Comparison of ENCODE assay signal across 8 cellular contexts in the genomic region with DNA sequence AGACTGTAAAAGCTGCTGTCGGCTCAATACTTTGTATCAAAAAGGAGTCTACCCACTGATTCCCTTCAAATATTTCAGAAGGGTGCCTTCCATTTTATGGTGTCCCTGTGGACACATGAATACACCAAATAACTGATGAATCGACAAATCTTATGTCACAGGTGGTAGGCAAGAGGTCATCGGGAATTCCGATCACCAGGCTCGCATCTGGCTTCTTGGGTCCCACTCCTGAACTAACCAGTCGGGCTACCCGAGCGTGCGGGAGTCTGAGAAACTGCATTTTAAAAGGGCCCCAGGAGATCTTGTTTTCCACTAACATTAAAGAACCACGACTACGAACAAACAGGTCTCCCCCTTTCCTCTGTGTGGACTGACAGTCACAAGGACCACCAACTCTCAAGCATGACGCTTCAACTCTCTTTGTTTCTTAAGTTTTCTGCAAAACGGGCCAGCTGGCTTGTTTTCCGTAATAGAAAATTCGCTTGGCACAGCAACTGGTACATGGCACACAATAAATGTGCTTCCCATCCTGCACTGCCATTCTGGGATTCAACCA. TPM values are rescaled to one million over a fixed set of nuclear protein-coding genes. Genes with fewer than 3 reads are reported as not detected.
DNase-seq lines count a peak whose midpoint lies in the region; TF ChIP-seq lines count a peak whose summit lies in the region.

No MANE protein-coding gene starts in this region.

- H3K4me1 ChIP-seq in colonic mucosa: peaks cover 4% of the 10 kb centered on the region

- CTCF ChIA-PET in BJ (lab: Yijun Ruan, JAX): interaction anchor here (1.2 to 2.2 kb wide), 2 partner anchors 14 to 93 kb away, joined by 3 to 6 read pairs; no protein-coding TSS in a partner anchor
- CTCF ChIA-PET in HEK293T (lab: Yijun Ruan, JAX): no interaction called here

- no peaks in the 10 kb centered on the region for H3K27me3 Mint-ChIP-seq in nephron (ENCODE audit: low read depth)

- intact Hi-C loops in colonic mucosa (cut with DNase I): loop anchor here (10.0 kb wide), 1 partner anchor 250 kb away; the partner anchor contains the start of gene HERPUD1

- H3K36me3 ChIP-seq in BJ (ENCODE audit: control insufficient read depth, insufficient read depth, low read length) (no peaks in the 10 kb centered on the region; the same call in 1 of the 2 replicates), KOPT-K1 (ENCODE audit: insufficient read depth, low read length) (peaks cover 9% of the 10 kb centered on the region), colonic mucosa (no peaks in the 10 kb centered on the region)

- POLR2A ChIA-PET in BJ (lab: Charles Lee): no interaction called here
- POLR2A ChIA-PET in HEK293T (lab: Yijun Ruan, JAX): interaction anchor here (1.4 to 1.9 kb wide), 3 partner anchors 10 to 80 kb away, joined by 3 to 5 read pairs (median 5); no protein-coding TSS in a partner anchor

- H3K36me3 Mint-ChIP-seq in nephron (ENCODE audit: low read depth): no peaks in the 10 kb centered on the region

- TF ChIP-seq CTCF in BJ (IDR thresholded peaks at IDR 0.05; ENCODE audit: insufficient read depth, low read depth, low read length) (no peak), colonic mucosa (IDR thresholded peaks at IDR 0.05) (no peak), nephron (IDR thresholded peaks at IDR 0.05; ENCODE audit: unreplicated experiment in 3 of 3) (no peak)

- peaks cover 2% of the 10 kb centered on the region for H3K9me3 Mint-ChIP-seq in nephron

- peak overlapping the region; percentile 89 to 95 for H3K9ac ChIP-seq in colonic mucosa (ENCODE audit: low read depth in 2 of 2, low read length in 2 of 2)

- peaks cover 41% of the 10 kb centered on the region for H3K4me1 Mint-ChIP-seq in nephron

- no peaks in the 10 kb centered on the region for H3K27me3 ChIP-seq in BJ (ENCODE audit: control insufficient read depth, insufficient read depth, low read length)
- no peaks in the 10 kb centered on the region for H3K27me3 ChIP-seq in colonic mucosa

- peak overlapping the region; percentile 89 to 98 (median 98) for H3K27ac Mint-ChIP-seq in nephron

- H3K4me3 Mint-ChIP-seq in nephron: peak overlapping the region; percentile 98 to 99 (median 99)

- DNase-seq in BJ (ENCODE audit: low read depth) (no peak), colonic mucosa (no peak), G401 (ENCODE audit: low spot score) (no peak), inferior parietal cortex (ENCODE audit: extremely low spot score) (no peak), HEK293T (ENCODE audit: extremely low spot score) (no peak), OCI-M1 (lab: John Stamatoyannopoulos, UW) (no peak)

- H3K4me3 ChIP-seq in BJ (ENCODE audit: low read depth, low read length) (peak overlapping the region; percentile 83), colonic mucosa (peak overlapping the region; percentile 95)

- H3K9me3 ChIP-seq in KOPT-K1 (ENCODE audit: insufficient read depth, low read length, poor library complexity, severe bottlenecking) (no peaks in the 10 kb centered on the region), colonic mucosa (no peaks in the 10 kb centered on the region)

- in situ Hi-C loops in G401 (cut with HindIII; ENCODE audit: low sequenced_read_pairs): no loop called here

- H3K27ac ChIP-seq in KOPT-K1 (ENCODE audit: low read depth, low read length, poor library complexity, severe bottlenecking) (peak overlapping the region; percentile 81), colonic mucosa (peak overlapping the region; percentile 88)

TF ChIP-seq in HEK293T, 16 proteins besides CTCF, POLR2A, EP300 and RAD21:
- TF ChIP-seq CTBP1 (IDR thresholded peaks at IDR 0.05; ENCODE audit: borderline replicate concordance) (no peak), FOXA1 (IDR thresholded peaks at IDR 0.05) (no peak), FOXM1 (IDR thresholded peaks at IDR 0.05; ENCODE audit: borderline replicate concordance) (no peak), ELF4 (IDR thresholded peaks at IDR 0.05) (no peak), TARDBP (IDR thresholded peaks at IDR 0.05) (no peak), ZNF384 (IDR thresholded peaks at IDR 0.05) (no peak), SUZ12 (IDR thresholded peaks at IDR 0.05) (no peak), L3MBTL2 (conservative IDR thresholded peaks at IDR 0.05) (no peak), ARNT (IDR thresholded peaks at IDR 0.05) (no peak), BHLHE40 (IDR thresholded peaks at IDR 0.05; ENCODE audit: borderline replicate concordance) (no peak), LEF1 (IDR thresholded peaks at IDR 0.05; ENCODE audit: borderline replicate concordance) (no peak)

RNA-seq across cellular contexts. Expression of gene PSME3IP1, which starts 0.9 kb away (rescaled TPM):
- 68.5 and 96.5 TPM in 2 replicates for polyA plus RNA-seq in BJ (2011; rRNA removed)
- polyA minus RNA-seq in BJ (2011; rRNA and poly(A)+ RNA removed): 44.1 and 74.7 TPM in 2 replicates
- total RNA-seq in colonic mucosa: 100 to 1,000 TPM in 1 of 2 donors, 10 to 100 TPM in 1; 80.9 to 108 TPM
- 46.6 and 66.3 TPM in 2 replicates for total RNA-seq in G401 (2014; rRNA removed; shearing (Covaris generic))

RNA-seq across cellular contexts. Expression of gene RSPRY1, which starts 1.2 kb away (rescaled TPM):
- 29.7 and 35.3 TPM in 2 replicates for polyA plus RNA-seq in BJ (2011; rRNA removed)
- 51.8 and 79.4 TPM in 2 replicates for polyA minus RNA-seq in BJ (2011; rRNA and poly(A)+ RNA removed)
- 10 to 100 TPM; 33.7 to 51.0 TPM for total RNA-seq in colonic mucosa
- total RNA-seq in G401 (2014; rRNA removed; shearing (Covaris generic)): 30.8 and 36.2 TPM in 2 replicates
